ENCODE assay signal across 12 cellular contexts in the genomic region with DNA sequence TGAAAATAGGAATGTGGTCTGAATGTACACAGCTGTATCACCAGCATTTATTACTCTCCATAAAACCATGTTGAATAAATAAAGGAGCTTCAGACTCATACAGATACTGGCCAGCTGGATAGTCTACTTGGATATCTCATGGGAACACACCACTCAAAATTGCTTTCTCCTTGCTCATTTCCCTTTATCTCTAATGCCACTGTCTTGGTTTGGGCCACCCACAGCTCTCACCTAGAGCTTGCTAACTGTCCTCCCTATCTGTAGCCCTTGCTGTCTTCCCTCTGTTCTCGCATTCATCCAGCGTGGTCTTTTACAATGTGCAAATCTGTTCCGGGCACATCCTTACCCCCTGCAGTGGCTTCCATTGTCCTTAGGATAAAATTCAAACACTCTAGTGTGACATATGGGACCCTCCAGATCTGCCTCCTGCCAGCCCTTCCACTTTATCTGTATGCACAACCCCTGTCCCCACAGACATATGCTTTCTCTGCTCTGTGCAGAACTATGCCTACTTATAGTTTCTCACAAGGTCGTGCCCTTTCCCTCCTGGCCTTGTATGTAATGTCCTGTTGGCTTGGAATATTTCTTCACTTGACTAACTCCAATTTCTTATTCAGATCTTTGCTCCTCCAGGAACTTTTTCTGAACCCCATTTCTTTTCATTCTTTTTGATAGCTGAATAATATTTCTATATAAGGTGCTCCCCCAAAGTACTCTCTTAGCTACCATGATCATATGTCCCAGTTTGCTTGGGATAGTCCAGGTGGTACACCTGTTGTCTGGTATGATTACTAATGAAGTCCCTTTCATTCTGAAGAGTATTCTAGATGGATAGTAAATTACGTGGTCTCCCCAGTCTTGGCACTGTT. TPM values are rescaled to one million over a fixed set of nuclear protein-coding genes. Genes with fewer than 3 reads are reported as not detected.
DNase-seq lines count a peak whose midpoint lies in the region; ATAC-seq and TF ChIP-seq lines count a peak whose summit lies in the region.
"Had no signal": no experiment of that assay in that cellular context is flagged by ENCODE, and none has a peak within 500 bp of the region (broad histone marks: within the 10 kb centered on the region; RNA-seq: fewer than 3 reads in every experiment).

No MANE protein-coding gene starts in this region.

- peaks cover 15% of the 10 kb centered on the region for H4K20me1 ChIP-seq in osteoblast (ENCODE audit: insufficient read depth, low read length)

- peak overlapping the region; percentile 95 for H3K4me2 ChIP-seq in osteoblast (ENCODE audit: insufficient read depth, low read length)

- H3K4me1 ChIP-seq in osteoblast (ENCODE audit: insufficient read depth, low read length) = peaks cover 24% of the 10 kb centered on the region

- H3K9me3 ChIP-seq in osteoblast (ENCODE audit: low read depth, low read length) = no peaks in the 10 kb centered on the region

- intact Hi-C loops in dorsolateral prefrontal cortex (cut with DNase I) = no loop called here

- no peak overlapping the region for H3K27ac ChIP-seq in dorsolateral prefrontal cortex
- no peak overlapping the region for H3K27ac ChIP-seq in osteoblast (ENCODE audit: low read depth, low read length)

- no peaks in the 10 kb centered on the region for H3K27me3 ChIP-seq in dorsolateral prefrontal cortex
- no peaks in the 10 kb centered on the region for H3K27me3 ChIP-seq in osteoblast (ENCODE audit: insufficient read depth, low read length)

- peaks cover 15% of the 10 kb centered on the region for H3K36me3 ChIP-seq in osteoblast (ENCODE audit: insufficient read depth, low read length)

- H3K79me2 ChIP-seq in osteoblast (ENCODE audit: insufficient read depth, low read length) = peaks cover 50% of the 10 kb centered on the region

- peak in 2 of 3 experiments; percentile 12 to 16 for DNase-seq in NCI-H1417 (lab: John Stamatoyannopoulos, UW)
- no peak for DNase-seq in NCI-H1417 treated with DMSO at 0.1 percent for 48 hours (lab: John Stamatoyannopoulos, UW)
- DNase-seq in NCI-H345 (lab: John Stamatoyannopoulos, UW) = peak; percentile 82
- no peak for DNase-seq in dorsolateral prefrontal cortex
- DNase-seq in osteoblast (ENCODE audit: insufficient read length, low spot score, missing footprints) = peak; percentile 37
- DNase-seq in 8988T = no peak
- DNase-seq: activated gamma-delta T cell, NCI-H1436 had no signal

- TF ChIP-seq CTCF in dorsolateral prefrontal cortex (IDR thresholded peaks at IDR 0.05 in 54 of 56, conservative IDR thresholded peaks at IDR 0.05 in 2 of 56; ENCODE audit: low read depth in 1 of 56, partially characterized antibody in 56 of 56) = no peak
- no peak for TF ChIP-seq CTCF in osteoblast (IDR thresholded peaks at IDR 0.05; ENCODE audit: extremely low read depth, low read depth, low read length)

- H3K4me3 ChIP-seq in dorsolateral prefrontal cortex (peak overlapping the region in 36 of 59 donors; percentile 0 to 98 (median 86)), osteoblast (ENCODE audit: insufficient read depth, low read length) (no peak overlapping the region)

- no peak overlapping the region for H2AFZ ChIP-seq in osteoblast (ENCODE audit: low read length)

- ATAC-seq in HG03457 (IDR thresholded peaks at IDR 0.05; ENCODE audit: unreplicated experiment) (no peak), esophagus mucosa (no peak)
- ATAC-seq: natural killer cell treated with Interleukin-12 subunit alpha and Interleukin-12 subunit beta and Interleukin-15 and Interleukin-18, amount 100 ng/mL, for 72 hours had no signal

RNA-seq across cellular contexts. Expression of a gene that starts 2.9 kb away (rescaled TPM):
- 10 to 100 TPM in 93 of 120 experiments, 1 to 10 TPM in 27; 6.5 to 21.2 (median 11.6) TPM for total RNA-seq in dorsolateral prefrontal cortex
- total RNA-seq in osteoblast = 5.4 and 11.2 TPM in 2 replicates
- 5.0 TPM for total RNA-seq in esophagus mucosa

RNA-seq across cellular contexts. Expression of a gene that starts 13.5 kb away (rescaled TPM):
- total RNA-seq in dorsolateral prefrontal cortex (1 to 10 TPM in 30 of 120 experiments, under 1 TPM in 1, not detected in 89; 0.96 to 2.7 (median 1.5) TPM), osteoblast (not detected in 2 replicates), esophagus mucosa (not detected)
- total RNA-seq: epithelial cell of proximal tubule had no signal

Comparison
In these comparisons a context has a peak if more than half of its experiments do, and no peak if none do; other contexts are left out.
1. DNase-seq: peak in NCI-H1417 (2 of 3), NCI-H345 (single experiment) and osteoblast (single experiment); none in NCI-H1417 treated with DMSO at 0.1 percent for 48 hours (single experiment), dorsolateral prefrontal cortex (0 of 10) and 8988T (single experiment).